ENCODE assay signal across 1 cellular context in genomic region chr13:111043575-111043982, GRCh38.
TF ChIP-seq lines count a peak whose summit lies in the region.

No MANE protein-coding gene starts in this region.

TF ChIP-seq in K562, 482 proteins besides CTCF, POLR2A, EP300 and RAD21 (continued from another document):
- TF ChIP-seq MGA (IDR thresholded peaks at IDR 0.05), result no peak
- peak; percentile 40; the same call in 1 of the 2 replicates for TF ChIP-seq CBFA2T3 (IDR thresholded peaks at IDR 0.05)
- no peak for TF ChIP-seq BCL6 (CRISPR knock-in tag; IDR thresholded peaks at IDR 0.05)
- TF ChIP-seq NFE2 (IDR thresholded peaks at IDR 0.05; ENCODE audit: low read depth), result no peak
- TF ChIP-seq TAL1 (IDR thresholded peaks at IDR 0.05), result no peak
- TF ChIP-seq E4F1 (CRISPR knock-in tag; IDR thresholded peaks at IDR 0.05; ENCODE audit: borderline replicate concordance), result no peak
- TF ChIP-seq USF2 (CRISPR knock-in tag; IDR thresholded peaks at IDR 0.05), result peak; percentile 71
- TF ChIP-seq TEAD1 (CRISPR knock-in tag; IDR thresholded peaks at IDR 0.05), result peak in 1 of 2 experiments; percentile 36; a peak in 1 of 4 replicates
- TF ChIP-seq MNT (conservative IDR thresholded peaks at IDR 0.05), result no peak; a peak in 1 of 4 replicates
- no peak for TF ChIP-seq ZKSCAN1 (IDR thresholded peaks at IDR 0.05; ENCODE audit: low read depth, low read length)
- no peak for TF ChIP-seq TCF3 (CRISPR knock-in tag; IDR thresholded peaks at IDR 0.05)
- TF ChIP-seq U2AF1 (optimal IDR thresholded peaks at IDR 0.05; ENCODE audit: low read depth, low read length), result no peak
- TF ChIP-seq ADNP (tag; IDR thresholded peaks at IDR 0.05), result no peak
- TF ChIP-seq RFX5 (IDR thresholded peaks at IDR 0.05; ENCODE audit: low read depth, low read length), result no peak
- peak; percentile 61 for TF ChIP-seq JUND (IDR thresholded peaks at IDR 0.05; ENCODE audit: borderline replicate concordance, low read depth, low read length)
- TF ChIP-seq JUND (tag; IDR thresholded peaks at IDR 0.05; ENCODE audit: borderline replicate concordance, low read depth, low read length), result peak; percentile 46; the same call in 1 of the 3 replicates
- no peak for TF ChIP-seq ATF1 (CRISPR knock-in tag; IDR thresholded peaks at IDR 0.05)
- TF ChIP-seq ATF1 (tag; IDR thresholded peaks at IDR 0.05), result no peak
- TF ChIP-seq PKNOX1 (IDR thresholded peaks at IDR 0.05), result peak; percentile 54
- no peak for TF ChIP-seq SP1 (CRISPR knock-in tag; IDR thresholded peaks at IDR 0.05)
- TF ChIP-seq ZNF583 (CRISPR knock-in tag; IDR thresholded peaks at IDR 0.05), result no peak
- no peak for TF ChIP-seq SMAD4 (CRISPR knock-in tag; conservative IDR thresholded peaks at IDR 0.05)
- TF ChIP-seq ZNF449 (CRISPR knock-in tag; IDR thresholded peaks at IDR 0.05), result no peak
- no peak for TF ChIP-seq ZC3H8 (IDR thresholded peaks at IDR 0.05)
- TF ChIP-seq ZNF311 (CRISPR knock-in tag; IDR thresholded peaks at IDR 0.05), result no peak
- TF ChIP-seq ARID3A (IDR thresholded peaks at IDR 0.05; ENCODE audit: borderline replicate concordance, low read depth, low read length), result no peak
- peak; percentile 46 for TF ChIP-seq MEIS2 (IDR thresholded peaks at IDR 0.05; ENCODE audit: partially characterized antibody)
- peak; percentile 57; the same call in 1 of the 2 replicates for TF ChIP-seq ATF3 (IDR thresholded peaks at IDR 0.05)
- TF ChIP-seq ATF3 (CRISPR knock-in tag; conservative IDR thresholded peaks at IDR 0.05), result no peak
- TF ChIP-seq ZNF277 (CRISPR knock-in tag; IDR thresholded peaks at IDR 0.05; ENCODE audit: borderline replicate concordance), result no peak
- no peak for TF ChIP-seq ZNF282 (CRISPR knock-in tag; IDR thresholded peaks at IDR 0.05)
- peak; percentile 62; the same call in 1 of the 2 replicates for TF ChIP-seq DMBX1 (CRISPR knock-in tag; IDR thresholded peaks at IDR 0.05; ENCODE audit: borderline replicate concordance)
- TF ChIP-seq SMARCA4 (IDR thresholded peaks at IDR 0.05), result no peak
- no peak for TF ChIP-seq BDP1 (IDR thresholded peaks at IDR 0.05; ENCODE audit: insufficient read depth, insufficient read length)
- no peak for TF ChIP-seq SPI1 (IDR thresholded peaks at IDR 0.05; ENCODE audit: borderline replicate concordance, low read depth, low read length)
- no peak for TF ChIP-seq SIN3B (IDR thresholded peaks at IDR 0.05; ENCODE audit: low read depth)
- TF ChIP-seq TSC22D4 (tag; IDR thresholded peaks at IDR 0.05), result no peak
TF ChIP-seq in K562: peak in this region for 20.
